ENCODE assay signal across 1 cellular context in the genomic region with DNA sequence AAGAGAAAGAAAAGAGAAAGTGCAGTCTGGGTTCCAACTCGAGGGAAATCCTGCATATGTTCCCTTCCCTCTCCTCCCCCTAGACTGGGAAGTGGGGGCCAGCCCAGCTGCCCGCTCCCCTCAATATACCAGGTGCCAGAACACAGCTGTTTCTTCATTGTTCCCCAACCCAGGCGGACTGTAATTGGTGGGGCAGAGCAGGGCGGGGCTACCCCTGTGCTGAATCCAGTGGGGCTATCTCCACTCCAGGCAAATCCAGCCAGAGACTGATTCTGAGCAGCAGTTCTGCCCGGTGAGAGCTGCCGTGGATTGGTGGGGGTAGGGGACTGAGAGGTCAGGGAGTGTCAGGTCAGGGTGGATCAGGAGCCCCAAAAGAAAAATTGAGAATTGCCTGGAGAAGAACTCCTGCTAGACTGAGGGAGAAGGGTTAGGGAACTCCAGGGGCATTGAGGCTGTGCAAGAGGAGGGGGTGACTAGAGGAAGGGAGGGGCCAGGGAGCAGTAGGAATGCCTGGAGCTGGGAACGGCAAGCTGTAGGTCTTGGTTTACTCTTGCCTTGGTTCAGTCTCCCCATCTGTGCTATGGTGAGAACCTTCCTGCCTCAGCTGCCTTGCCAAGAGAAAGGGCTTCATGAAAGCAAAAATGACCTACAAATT.
A peak's percentile ranks its signal among the peaks of the same experiment; 100 is the strongest.
TF ChIP-seq lines count a peak whose summit lies in the region.

A gene (plus strand): TSS at position 250 of the 655 bp plus-strand sequence. CDS start 546 bp downstream, outside the sequence.

TF ChIP-seq in H1, 55 proteins besides CTCF, POLR2A, EP300 and RAD21 (continued from another document):
- TF ChIP-seq, protein P1, sequence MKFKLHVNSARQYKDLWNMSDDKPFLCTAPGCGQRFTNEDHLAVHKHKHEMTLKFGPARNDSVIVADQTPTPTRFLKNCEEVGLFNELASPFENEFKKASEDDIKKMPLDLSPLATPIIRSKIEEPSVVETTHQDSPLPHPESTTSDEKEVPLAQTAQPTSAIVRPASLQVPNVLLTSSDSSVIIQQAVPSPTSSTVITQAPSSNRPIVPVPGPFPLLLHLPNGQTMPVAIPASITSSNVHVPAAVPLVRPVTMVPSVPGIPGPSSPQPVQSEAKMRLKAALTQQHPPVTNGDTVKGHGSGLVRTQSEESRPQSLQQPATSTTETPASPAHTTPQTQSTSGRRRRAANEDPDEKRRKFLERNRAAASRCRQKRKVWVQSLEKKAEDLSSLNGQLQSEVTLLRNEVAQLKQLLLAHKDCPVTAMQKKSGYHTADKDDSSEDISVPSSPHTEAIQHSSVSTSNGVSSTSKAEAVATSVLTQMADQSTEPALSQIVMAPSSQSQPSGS (IDR thresholded peaks at IDR 0.05; ENCODE audit: low read length) = no peak
- TF ChIP-seq, protein P2, sequence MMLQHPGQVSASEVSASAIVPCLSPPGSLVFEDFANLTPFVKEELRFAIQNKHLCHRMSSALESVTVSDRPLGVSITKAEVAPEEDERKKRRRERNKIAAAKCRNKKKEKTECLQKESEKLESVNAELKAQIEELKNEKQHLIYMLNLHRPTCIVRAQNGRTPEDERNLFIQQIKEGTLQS (IDR thresholded peaks at IDR 0.05; ENCODE audit: insufficient read depth, low read depth, low read length) = no peak
- peak; percentile 30 for TF ChIP-seq ASH2L (IDR thresholded peaks at IDR 0.05; ENCODE audit: low read length)
- no peak for TF ChIP-seq SIX5 (IDR thresholded peaks at IDR 0.05; ENCODE audit: low read depth, low read length)
- peak; percentile 28; the same call in 1 of the 2 replicates for TF ChIP-seq TAF1 (IDR thresholded peaks at IDR 0.05; ENCODE audit: low read depth, low read length)
- TF ChIP-seq CHD1 (IDR thresholded peaks at IDR 0.05; ENCODE audit: low read depth, low read length) = no peak
- TF ChIP-seq NRF1 (IDR thresholded peaks at IDR 0.05; ENCODE audit: low read depth, low read length) = no peak
- 0 out of 2 replicates have a peak, but pooled peaks have one; percentile 88 for TF ChIP-seq TCF12 (IDR thresholded peaks at IDR 0.05; ENCODE audit: low read depth, low read length)
- TF ChIP-seq SAP30 (IDR thresholded peaks at IDR 0.05; ENCODE audit: insufficient read depth, insufficient replicate concordance, low read length) = no peak
- no peak for TF ChIP-seq BACH1 (IDR thresholded peaks at IDR 0.05; ENCODE audit: low read length)
- TF ChIP-seq CBX5 (IDR thresholded peaks at IDR 0.05; ENCODE audit: low read depth, low read length) = no peak
- no peak for TF ChIP-seq HDAC2 (IDR thresholded peaks at IDR 0.05; ENCODE audit: borderline replicate concordance in 1 of 2, low read depth in 2 of 2, low read length in 2 of 2)
- no peak for TF ChIP-seq SIN3A (conservative IDR thresholded peaks at IDR 0.05 in 1 of 2, IDR thresholded peaks at IDR 0.05 in 1 of 2; ENCODE audit: low read depth in 1 of 2, low read length in 2 of 2)
- TF ChIP-seq RNF2 (IDR thresholded peaks at IDR 0.05; ENCODE audit: borderline replicate concordance, low read depth, low read length, missing control alignments, poor library complexity, severe bottlenecking) = no peak
